13 cellular contexts compared by ENCODE assay signal in genomic region chr3:193905541-193905940, GRCh38.
DNase-seq lines count a peak whose midpoint lies in the region; ATAC-seq, FAIRE-seq and TF ChIP-seq lines count a peak whose summit lies in the region.
"Had no signal": no experiment of that assay in that cellular context is flagged by ENCODE, and none has a peak within 500 bp of the region (broad histone marks: within the 10 kb centered on the region; RNA-seq: fewer than 3 reads in every experiment).

No MANE protein-coding gene starts in this region.

- no CpG with 5 or more reads among the region's 5 CpGs for WGBS in H9 (ENCODE audit: extremely low coverage, insufficient read length, low lambda C conversion rate)

- H2BK15ac ChIP-seq in H9 (ENCODE audit: low read depth, low read length) = no peak overlapping the region

- H4K8ac ChIP-seq in H9 (replicated peaks; ENCODE audit: insufficient read length, low read depth, low read length) = no peak overlapping the region

- no peak overlapping the region for H3K4me3 Mint-ChIP-seq in mesothelial cell of epicardium
- H3K4me3 Mint-ChIP-seq in H9 = no peak overlapping the region
- H3K4me3 Mint-ChIP-seq: CD4-positive, CD25-positive, alpha-beta regulatory T cell had no signal

- H2BK20ac ChIP-seq in H9 (ENCODE audit: low read depth, low read length, poor library complexity, severe bottlenecking) = no peak overlapping the region

- H3K4me3 ChIP-seq in BLaER1 = no peak overlapping the region
- no peak overlapping the region for H3K4me3 ChIP-seq in SK-N-MC
- H3K4me3 ChIP-seq in left lung = no peak overlapping the region

- no peak overlapping the region for H3K14ac ChIP-seq in H9 (ENCODE audit: insufficient read depth, low read length)

- no peak overlapping the region for H2BK120ac ChIP-seq in H9 (ENCODE audit: low read depth, low read length, poor library complexity, severe bottlenecking)

- H2BK12ac ChIP-seq in H9 (ENCODE audit: insufficient read length, low read depth, low read length) = no peak overlapping the region

- TF ChIP-seq CTCF in mesothelial cell of epicardium (IDR thresholded peaks at IDR 0.05; ENCODE audit: unreplicated experiment) = no peak
- TF ChIP-seq CTCF in left lung (IDR thresholded peaks at IDR 0.05) = no peak
- no peak for TF ChIP-seq CTCF in H9 (conservative IDR thresholded peaks at IDR 0.05)

- H4K20me1 ChIP-seq in BLaER1 (no peaks in the 10 kb centered on the region), H9 (ENCODE audit: control insufficient read depth, insufficient read depth, insufficient read length) (no peaks in the 10 kb centered on the region)

- FAIRE-seq in endometrium (lab: Jason Lieb, UNC) = peak; percentile 33
- FAIRE-seq: GM19239, H54 had no signal

- no peak overlapping the region for H4K5ac ChIP-seq in H9 (ENCODE audit: insufficient read length, low read depth, low read length)

- ATAC-seq in left lung = no peak

- H3K4me1 Mint-ChIP-seq in mesothelial cell of epicardium (peaks cover 63% of the 10 kb centered on the region), H9 (peaks cover 31 to 32% of the 10 kb centered on the region in 2 experiments)

- peak overlapping the region; percentile 68 for H3K4me2 ChIP-seq in BLaER1
- no peak overlapping the region for H3K4me2 ChIP-seq in H9 (ENCODE audit: insufficient read depth, insufficient read length, low read length)

- no peaks in the 10 kb centered on the region for H3K79me2 ChIP-seq in H9 (ENCODE audit: insufficient read depth, low read length)

- no peaks in the 10 kb centered on the region for H3K36me3 ChIP-seq in BLaER1
- no peaks in the 10 kb centered on the region for H3K36me3 ChIP-seq in SK-N-MC (ENCODE audit: insufficient read depth, low read length)
- no peaks in the 10 kb centered on the region for H3K36me3 ChIP-seq in left lung

- H3K9ac ChIP-seq in BLaER1 (no peak overlapping the region), SK-N-MC (ENCODE audit: insufficient read length) (no peak overlapping the region), H9 (ENCODE audit: extremely low read depth, insufficient read length, low read length) (no peak overlapping the region)

- H3K27me3 Mint-ChIP-seq in mesothelial cell of epicardium (ENCODE audit: low read depth) (no peaks in the 10 kb centered on the region), H9 (ENCODE audit: low read depth) (peaks cover 10% of the 10 kb centered on the region)

- H2AFZ ChIP-seq in H9 (ENCODE audit: low read length) = no peak overlapping the region

- DNase-seq in SK-N-MC (ENCODE audit: low read depth, low spot score) = no peak
- no peak for DNase-seq in mesothelial cell of epicardium (ENCODE audit: low spot score in 2 of 2, unreplicated experiment in 2 of 2)
- DNase-seq in NK-92 (lab: John Stamatoyannopoulos, UW; ENCODE audit: unreplicated experiment) = no peak
- no peak for DNase-seq in left lung
- DNase-seq in SKM-1 (lab: John Stamatoyannopoulos, UW; ENCODE audit: unreplicated experiment) = no peak
- DNase-seq in H9 = no peak
- DNase-seq: CD4-positive, CD25-positive, alpha-beta regulatory T cell; DMS53 had no signal

- no peak overlapping the region for H3K27ac ChIP-seq in BLaER1
- H3K27ac ChIP-seq in SK-N-MC = 0 out of 2 replicates have a peak overlapping the region, but pooled peaks have one; percentile 14
- no peak overlapping the region for H3K27ac ChIP-seq in left lung
- no peak overlapping the region for H3K27ac ChIP-seq in H9 (ENCODE audit: insufficient read length, low read depth, low read length)
- H3K27ac ChIP-seq: 22Rv1 had no signal

- no peaks in the 10 kb centered on the region for H3K23me2 ChIP-seq in H9 (ENCODE audit: insufficient read length, low read depth, low read length, poor library complexity, severe bottlenecking)

- H3K56ac ChIP-seq in H9 (ENCODE audit: insufficient read length, low read depth, low read length) = no peak overlapping the region

- H2AK5ac ChIP-seq in H9 (ENCODE audit: insufficient read length, low read length) = no peak overlapping the region

- H3T11ph ChIP-seq in H9 (ENCODE audit: low read length) = no peak overlapping the region

- H3K9me3 Mint-ChIP-seq in mesothelial cell of epicardium (peaks cover 12% of the 10 kb centered on the region), H9 (peaks cover 10 to 16% of the 10 kb centered on the region in 2 experiments)

- H3K9me3 ChIP-seq in BLaER1 (peaks cover 13% of the 10 kb centered on the region; the same call in 1 of the 2 replicates), SK-N-MC (ENCODE audit: low read depth, low read length) (no peaks in the 10 kb centered on the region), left lung (peaks cover 0 to 11% of the 10 kb centered on the region in 2 donors), H9 (ENCODE audit: control insufficient read depth, low read depth, low read length) (no peaks in the 10 kb centered on the region)

- no peak overlapping the region for H2BK5ac ChIP-seq in H9 (ENCODE audit: insufficient read length, low read length)

- H3K4ac ChIP-seq in H9 (ENCODE audit: low read depth, low read length) = no peak overlapping the region

- no peak overlapping the region for H4K91ac ChIP-seq in H9 (ENCODE audit: insufficient read length, low read depth, low read length)

- intact Hi-C loops in left lung (cut with DNase I) = no loop called here

- H3K36me3 Mint-ChIP-seq in mesothelial cell of epicardium (no peaks in the 10 kb centered on the region), H9 (ENCODE audit: insufficient read depth in 1 of 3, low read depth in 3 of 3) (peaks cover 4 to 22% (median 6%) of the 10 kb centered on the region in 3 experiments; a peak in 4 of 7 replicates)
- H3K36me3 Mint-ChIP-seq: CD4-positive, CD25-positive, alpha-beta regulatory T cell had no signal

- H3K27ac Mint-ChIP-seq in mesothelial cell of epicardium (peak overlapping the region; percentile 72), H9 (no peak overlapping the region)
- H3K27ac Mint-ChIP-seq: CD4-positive, CD25-positive, alpha-beta regulatory T cell had no signal

- no peaks in the 10 kb centered on the region for H3K79me1 ChIP-seq in H9 (ENCODE audit: insufficient read depth, low read depth, low read length, poor library complexity, severe bottlenecking)

- H3K18ac ChIP-seq in H9 (ENCODE audit: insufficient read length, low read depth, low read length) = no peak overlapping the region

- no peak overlapping the region for H3K23ac ChIP-seq in H9 (ENCODE audit: insufficient read length, low read depth, low read length)

- H3K27me3 ChIP-seq in BLaER1 (no peaks in the 10 kb centered on the region), left lung (no peaks in the 10 kb centered on the region), H9 (ENCODE audit: insufficient read depth, low read length) (no peaks in the 10 kb centered on the region)

- H3K4me1 ChIP-seq in BLaER1 = peaks cover 34% of the 10 kb centered on the region
- H3K4me1 ChIP-seq in left lung = peaks cover 0 to 2% of the 10 kb centered on the region in 2 donors
- H3K4me1 ChIP-seq in H9 (ENCODE audit: insufficient read depth, low read length) = no peaks in the 10 kb centered on the region
